14 cellular contexts compared by ENCODE assay signal in the genomic region with DNA sequence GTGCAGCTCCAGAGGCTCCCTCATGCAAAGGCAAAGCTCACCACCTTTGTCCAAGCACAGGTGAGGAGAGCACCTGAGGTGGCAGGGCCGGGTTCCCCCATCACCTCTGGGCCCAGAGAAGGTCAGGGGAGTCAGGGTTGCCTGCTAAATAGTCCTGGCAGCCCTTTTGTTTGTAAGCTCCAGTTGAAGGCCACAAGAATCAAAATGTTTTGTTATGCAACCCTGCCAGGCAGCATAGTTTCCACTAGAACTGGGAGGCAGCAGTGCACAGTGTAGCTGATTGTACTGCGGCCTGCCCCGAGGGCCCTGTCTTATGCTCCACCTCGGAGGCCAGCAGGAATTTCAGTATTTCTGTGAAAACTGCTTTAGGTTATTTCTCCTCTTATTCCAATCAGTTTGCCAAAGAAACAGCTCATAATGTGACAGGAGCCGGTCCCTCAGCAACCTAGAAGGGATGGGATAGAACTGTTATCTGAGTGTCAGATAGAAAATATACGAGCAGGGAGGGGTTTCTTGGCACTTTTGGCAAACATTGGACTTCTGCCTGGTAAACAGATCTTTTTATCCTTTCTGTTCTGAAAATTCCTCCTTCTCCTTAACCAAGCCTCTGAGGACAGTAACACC.
DNase-seq lines count a peak whose midpoint lies in the region; ATAC-seq, FAIRE-seq and TF ChIP-seq lines count a peak whose summit lies in the region.
"Had no signal": no experiment of that assay in that cellular context is flagged by ENCODE, and none has a peak within 500 bp of the region (broad histone marks: within the 10 kb centered on the region; RNA-seq: fewer than 3 reads in every experiment).

No MANE protein-coding gene starts in this region.

- FAIRE-seq in pancreas (lab: Jason Lieb, UNC) (no peak), HTR-8/SVneo (lab: Jason Lieb, UNC) (no peak)

- peaks cover 0 to 20% (median 3%) of the 10 kb centered on the region in 9 donors for H3K4me1 ChIP-seq in heart right ventricle
- H3K4me1 ChIP-seq in pancreas = peaks cover 0 to 6% (median 3%) of the 10 kb centered on the region in 3 donors

- no peak for DNase-seq in AG09309 (ENCODE audit: low read depth)
- peak; percentile 38 for DNase-seq in amniotic stem cell (lab: John Stamatoyannopoulos, UW)
- peak; percentile 16 to 45 for DNase-seq in heart right ventricle
- DNase-seq in pancreas = peak in 2 of 6 donors; percentile 23 to 33
- no peak for DNase-seq in HTR-8/SVneo (ENCODE audit: insufficient read length, low spot score)
- no peak for DNase-seq in hippocampal formation (lab: John Stamatoyannopoulos, UW)
- no peak for DNase-seq in GDM1 (lab: John Stamatoyannopoulos, UW)
- DNase-seq: AML-193; central memory CD4-positive, alpha-beta T cell; H9; NCI-H1105 treated with DMSO at 0.1 percent for 48 hours; stimulated activated CD4-positive, alpha-beta T cell treated with anti-CD3 and anti-CD28 coated beads, Interleukin-2, amount 100 ng/mL, for 24 hours; T-helper 9 cell had no signal

- no peaks in the 10 kb centered on the region for H3K27me3 ChIP-seq in heart right ventricle
- no peaks in the 10 kb centered on the region for H3K27me3 ChIP-seq in pancreas

- no peaks in the 10 kb centered on the region for H3K9me3 ChIP-seq in heart right ventricle
- no peaks in the 10 kb centered on the region for H3K9me3 ChIP-seq in pancreas

- TF ChIP-seq CTCF in AG09309 (IDR thresholded peaks at IDR 0.05; ENCODE audit: control insufficient read depth, insufficient read depth, low read depth, low read length, missing control alignments) (peak; percentile 24), heart right ventricle (IDR thresholded peaks at IDR 0.05) (peak in 1 of 9 donors; percentile 21), pancreas (IDR thresholded peaks at IDR 0.05) (no peak)

- H3K27ac ChIP-seq in heart right ventricle = peak overlapping the region in 9 of 10 donors; percentile 15 to 66 (median 49)
- peak overlapping the region in 1 of 4 donors; percentile 28 for H3K27ac ChIP-seq in pancreas

- WGBS in heart right ventricle, 2 donors = 61 to 64% methylated on average over 6 of the region's 6 CpGs
- WGBS in pancreas, 2 donors = 34 to 58% methylated on average over 6 of the region's 6 CpGs

- intact Hi-C loops in heart right ventricle (cut with DNase I) = loop anchor here in 7 of 10 donors (10.0 kb wide), 6 partner anchors 207 to 737 kb away; a partner anchor contains a TSS
- intact Hi-C loops in pancreas (cut with DNase I) = no loop called here

- H3K36me3 ChIP-seq in heart right ventricle = peaks cover 0 to 19% (median 0%) of the 10 kb centered on the region in 9 donors
- peaks cover 0 to 17% (median 4%) of the 10 kb centered on the region in 3 donors for H3K36me3 ChIP-seq in pancreas

- peak; percentile 87 to 95 (median 90) for ATAC-seq in heart right ventricle
- ATAC-seq in pancreas = peak; percentile 75 to 95 (median 80)
- ATAC-seq in HG03135 (IDR thresholded peaks at IDR 0.05; ENCODE audit: unreplicated experiment) = no peak

- no peak overlapping the region for H3K4me3 ChIP-seq in AG09309 (ENCODE audit: control insufficient read depth, low read depth, low read length)
- H3K4me3 ChIP-seq in heart right ventricle = no peak overlapping the region
- H3K4me3 ChIP-seq in pancreas = no peak overlapping the region

Comparison
In these comparisons a context has a peak if more than half of its experiments do, and no peak if none do; other contexts are left out.
1. DNase-seq: peak in amniotic stem cell (single experiment) and heart right ventricle (2 of 2); none in AG09309 (single experiment), HTR-8/SVneo (single experiment), hippocampal formation (0 of 2) and GDM1 (single experiment).
2. intact Hi-C loops: an anchor here in heart right ventricle (10.0 kb wide); none called in pancreas.